Comparison of ENCODE assay signal across 1 cellular context in genomic region chr9:33415152-33416038, GRCh38.
TF ChIP-seq lines count a peak whose summit lies in the region.

No MANE protein-coding gene starts in this region.

TF ChIP-seq in K562, 482 proteins besides CTCF, POLR2A, EP300 and RAD21 (continued from another document):
- peak; percentile 12 to 46; a peak in 1 of 4 replicates for TF ChIP-seq FOXA3 (CRISPR knock-in tag; conservative IDR thresholded peaks at IDR 0.05 in 1 of 2, IDR thresholded peaks at IDR 0.05 in 1 of 2)
- TF ChIP-seq MAX (CRISPR knock-in tag; IDR thresholded peaks at IDR 0.05) = peak; percentile 74
- TF ChIP-seq MAZ (CRISPR knock-in tag; conservative IDR thresholded peaks at IDR 0.05 in 1 of 2, IDR thresholded peaks at IDR 0.05 in 1 of 2) = 0 out of 4 replicates have a peak, but pooled peaks of 1 of the 2 experiments have one; percentile 33
- peak; percentile 39; the same call in 1 of the 2 replicates for TF ChIP-seq SMC3 (conservative IDR thresholded peaks at IDR 0.05; ENCODE audit: insufficient read depth, low read depth, low read length)
- no peak for TF ChIP-seq RBM22 (IDR thresholded peaks at IDR 0.05; ENCODE audit: low read depth, low read length, poor library complexity, severe bottlenecking)
- 0 out of 2 replicates have a peak, but pooled peaks have one; percentile 7 for TF ChIP-seq CREM (IDR thresholded peaks at IDR 0.05; ENCODE audit: low read depth)
- peak; percentile 61; the same call in 1 of the 2 replicates for TF ChIP-seq SOX6 (IDR thresholded peaks at IDR 0.05)
- peak in 1 of 2 experiments; percentile 44; a peak in 1 of 4 replicates for TF ChIP-seq MNT (conservative IDR thresholded peaks at IDR 0.05)
- TF ChIP-seq SMARCB1 (IDR thresholded peaks at IDR 0.05; ENCODE audit: insufficient read length, low read depth) = no peak
- no peak for TF ChIP-seq NFE2L1 (tag; IDR thresholded peaks at IDR 0.05; ENCODE audit: borderline replicate concordance, low read depth)
